In the genomic region with DNA sequence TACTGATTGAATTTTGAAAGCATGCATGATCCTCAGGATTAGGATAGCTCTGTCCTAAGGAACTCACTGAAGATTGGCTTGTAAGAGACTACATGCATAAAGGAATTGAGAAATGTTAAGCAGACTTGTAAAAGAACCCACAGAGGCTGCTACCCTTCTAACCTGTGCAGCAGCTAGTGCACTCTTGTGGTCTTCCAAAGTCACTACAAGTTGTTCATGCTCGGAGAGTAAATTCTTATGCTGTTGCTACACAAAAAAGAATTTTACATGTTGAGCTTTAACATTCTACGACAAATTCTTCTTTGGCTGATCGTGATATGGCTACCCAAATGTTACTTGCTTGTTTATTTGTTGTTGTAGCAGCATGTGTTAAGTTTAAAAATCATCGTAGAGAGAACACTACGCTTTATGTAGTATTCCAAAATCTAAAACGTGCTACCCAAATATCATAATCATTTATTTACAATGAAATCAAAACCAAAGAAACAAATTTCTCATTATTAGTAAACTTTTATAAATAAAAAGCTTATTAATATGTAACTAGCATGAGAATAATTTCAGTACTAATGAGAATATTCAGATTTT, we compare ENCODE assay signal across 7 cellular contexts. TPM values are rescaled to one million over a fixed set of nuclear protein-coding genes. Genes with fewer than 3 reads are reported as not detected.
DNase-seq lines count a peak whose midpoint lies in the region; TF ChIP-seq lines count a peak whose summit lies in the region.

No MANE protein-coding gene starts in this region.

- no peak overlapping the region for H3K9ac ChIP-seq in GM23248

- no peak overlapping the region for H3K4me3 ChIP-seq in GM12865 (ENCODE audit: low read depth, low read length)
- no peak overlapping the region for H3K4me3 ChIP-seq in GM23248
- H3K4me3 ChIP-seq in Peyer's patch: no peak overlapping the region
- no peak overlapping the region for H3K4me3 ChIP-seq in epithelial cell of proximal tubule (ENCODE audit: low read depth, low read length)

- H3K9me2 ChIP-seq in GM23248 (ENCODE audit: insufficient read depth): no peaks in the 10 kb centered on the region

- no peaks in the 10 kb centered on the region for H3K27me3 Mint-ChIP-seq in osteocyte (ENCODE audit: unreplicated experiment)

- H3K4me1 Mint-ChIP-seq in osteocyte (ENCODE audit: unreplicated experiment): no peaks in the 10 kb centered on the region

- peaks cover 43% of the 10 kb centered on the region for H3K79me2 ChIP-seq in GM23248 (ENCODE audit: insufficient read depth)

- H3K27ac ChIP-seq in GM23248 (no peak overlapping the region), Peyer's patch (no peak overlapping the region)

- no peak overlapping the region for H2AFZ ChIP-seq in GM23248

- peaks cover 10% of the 10 kb centered on the region for H3K36me3 Mint-ChIP-seq in osteocyte (ENCODE audit: unreplicated experiment)

- in situ Hi-C loops in GM23248 (cut with MboI): no loop called here

- H3F3A ChIP-seq in GM23248 (ENCODE audit: insufficient read depth): no peaks in the 10 kb centered on the region

- no peak overlapping the region for H3K4me3 Mint-ChIP-seq in osteocyte (ENCODE audit: unreplicated experiment)

- H3K36me3 ChIP-seq in GM23248 (ENCODE audit: low read depth) (peaks cover 19% of the 10 kb centered on the region), Peyer's patch (peaks cover 0 to 62% (median 0%) of the 10 kb centered on the region in 3 donors)

- H3K27me3 ChIP-seq in GM23248 (replicated peaks; ENCODE audit: insufficient read depth) (no peaks in the 10 kb centered on the region), Peyer's patch (no peaks in the 10 kb centered on the region)

- H3K4me1 ChIP-seq in GM23248 (ENCODE audit: insufficient read depth): no peaks in the 10 kb centered on the region
- H3K4me1 ChIP-seq in Peyer's patch: peaks cover 0 to 6% (median 0%) of the 10 kb centered on the region in 4 donors

- no peak overlapping the region for H3K27ac Mint-ChIP-seq in osteocyte (ENCODE audit: unreplicated experiment)

- H4K20me1 ChIP-seq in GM23248 (ENCODE audit: insufficient read depth): no peaks in the 10 kb centered on the region

- H3K9me3 Mint-ChIP-seq in osteocyte (ENCODE audit: unreplicated experiment): no peaks in the 10 kb centered on the region

- TF ChIP-seq POLR2A in Peyer's patch (IDR thresholded peaks at IDR 0.05): no peak

- TF ChIP-seq CTCF in GM12865 (IDR thresholded peaks at IDR 0.05; ENCODE audit: insufficient read depth, low read depth, low read length, missing control alignments) (peak; percentile 40), Peyer's patch (IDR thresholded peaks at IDR 0.05) (peak in 4 of 6 experiments; percentile 30 to 68 (median 64)), epithelial cell of proximal tubule (conservative IDR thresholded peaks at IDR 0.05; ENCODE audit: low read depth, low read length) (peak; percentile 79), osteocyte (IDR thresholded peaks at IDR 0.05) (peak; percentile 66)

- H3K9me3 ChIP-seq in GM23248 (ENCODE audit: low read depth): no peaks in the 10 kb centered on the region
- H3K9me3 ChIP-seq in Peyer's patch: no peaks in the 10 kb centered on the region

- WGBS in GM23248 (ENCODE audit: low coverage in 1 of 2, low lambda C conversion rate in 2 of 2, missing lambda C conversion rate in 2 of 2), 2 experiments: 76 to 78% methylated on average over 6 of the region's 6 CpGs

- H3K4me2 ChIP-seq in GM23248 (ENCODE audit: unreplicated experiment): no peak overlapping the region

- DNase-seq in GM12865 (ENCODE audit: low read depth) (peak; percentile 52), GM23248 (peak; percentile 75), LHCN-M2 (ENCODE audit: low read depth) (peak; percentile 68), Peyer's patch (no peak), epithelial cell of proximal tubule (ENCODE audit: low read depth) (peak; percentile 15), osteocyte (ENCODE audit: extremely low spot score, unreplicated experiment) (no peak), cerebellar nuclear complex (lab: John Stamatoyannopoulos, UW) (no peak)

RNA-seq across cellular contexts. Expression of a gene that starts 55.0 kb away (rescaled TPM):
- 57.0 and 66.8 TPM in 2 replicates for total RNA-seq in GM23248 (2014; rRNA removed; shearing (Covaris generic))
- 84.4 TPM in 2 replicates for polyA plus RNA-seq in GM23248 (2016; fragmentation: Nextera tagmentation; extraction: Ambion mirVana)
- total RNA-seq in LHCN-M2 (2014; rRNA removed) (35.8 and 42.1 TPM in 2 replicates), Peyer's patch (100 to 1,000 TPM; 102 to 186 (median 139) TPM), epithelial cell of proximal tubule (25.2 and 31.0 TPM in 2 replicates), osteocyte (39.7 and 40.5 TPM in 2 replicates)
- polyA plus RNA-seq in LHCN-M2 (2012): 16.1 TPM

Comparison
In these comparisons a context has a peak if more than half of its experiments do, and no peak if none do; other contexts are left out.
1. DNase-seq: peak in GM12865 (single experiment), GM23248 (single experiment), LHCN-M2 (single experiment) and epithelial cell of proximal tubule (single experiment); none in Peyer's patch (0 of 3), osteocyte (single experiment) and cerebellar nuclear complex (0 of 2).
2. Peak in every context shown above with its lines, with median percentiles within 50 percentile points of each other: CTCF ChIP-seq.